Comparison of ENCODE assay signal across 8 cellular contexts in genomic region chr9:109499631-109500120, GRCh38. TPM values are rescaled to one million over a fixed set of nuclear protein-coding genes. Genes with fewer than 3 reads are reported as not detected.
DNase-seq lines count a peak whose midpoint lies in the region; ATAC-seq and TF ChIP-seq lines count a peak whose summit lies in the region.

No MANE protein-coding gene starts in this region.

- POLR2A ChIA-PET in OCI-LY7 (lab: Charles Lee) = interaction anchor here (0.6 to 0.7 kb wide), 2 partner anchors 9 to 178 kb away, joined by 3 to 4 read pairs; no protein-coding TSS in a partner anchor

- WGBS in prostate gland = 3% methylated on average over 39 of the region's 48 CpGs

- H3K9me2 ChIP-seq in OCI-LY7 (ENCODE audit: insufficient read depth, low read length) = no peaks in the 10 kb centered on the region

- H3K36me3 ChIP-seq in SJCRH30 (no peaks in the 10 kb centered on the region), prostate gland (no peaks in the 10 kb centered on the region), OCI-LY7 (ENCODE audit: insufficient read depth, low read length) (no peaks in the 10 kb centered on the region)

- H3K27ac ChIP-seq in SJCRH30 (no peak overlapping the region), prostate gland (peak overlapping the region; percentile 51 to 54), OCI-LY7 (ENCODE audit: low read depth, low read length, poor library complexity, severe bottlenecking) (no peak overlapping the region)

- TF ChIP-seq POLR2A in prostate gland (IDR thresholded peaks at IDR 0.05) = peak; percentile 42

- no peaks in the 10 kb centered on the region for H4K20me1 ChIP-seq in OCI-LY7 (ENCODE audit: insufficient read depth, low read length)

- no TSS peak for BruUV-seq in OCI-LY7 (replicated peaks; lab: Mats Ljungman, UMichigan)

- CTCF ChIA-PET in OCI-LY7 (lab: Charles Lee; ENCODE audit: unreplicated experiment) = no interaction called here

- H3K79me2 ChIP-seq in OCI-LY7 (ENCODE audit: insufficient read depth, low read depth, low read length) = no peaks in the 10 kb centered on the region

- TF ChIP-seq CTCF in prostate gland (IDR thresholded peaks at IDR 0.05) (no peak), OCI-LY7 (conservative IDR thresholded peaks at IDR 0.05; ENCODE audit: low read length) (no peak)

- H3K9me3 ChIP-seq in SJCRH30 (replicated peaks) (no peaks in the 10 kb centered on the region), prostate gland (no peaks in the 10 kb centered on the region), OCI-LY7 (ENCODE audit: low read length) (no peaks in the 10 kb centered on the region)

- intact Hi-C loops in Right ventricle myocardium superior (cut with DNase I) = no loop called here
- intact Hi-C loops in prostate gland (cut with DNase I) = no loop called here
- intact Hi-C loops in OCI-LY7 (cut with micrococcal nuclease; ENCODE audit: unreplicated experiment) = no loop called here

- H3K4me1 ChIP-seq in SJCRH30 (peaks cover 9% of the 10 kb centered on the region), prostate gland (replicated peaks) (no peaks in the 10 kb centered on the region), OCI-LY7 (ENCODE audit: insufficient read depth, low read length, poor library complexity, severe bottlenecking) (no peaks in the 10 kb centered on the region)

- peak; percentile 77 for DNase-seq in ELF-1 (ENCODE audit: low read depth, low spot score)
- DNase-seq in SJCRH30 = peak; percentile 89 to 90
- DNase-seq in Right ventricle myocardium superior = peak; percentile 79
- peak; percentile 65 for DNase-seq in prostate gland (ENCODE audit: low spot score)
- no peak for DNase-seq in OCI-LY7 (ENCODE audit: low spot score)
- no peak for DNase-seq in RKO (ENCODE audit: low spot score)
- DNase-seq in NCI-H1092 treated with DMSO at 0.1 percent for 48 hours (lab: John Stamatoyannopoulos, UW) = no peak

- peak overlapping the region; percentile 56 for H3K4me3 ChIP-seq in SJCRH30
- H3K4me3 ChIP-seq in prostate gland = peak overlapping the region; percentile 29 to 34
- no peak overlapping the region for H3K4me3 ChIP-seq in OCI-LY7 (ENCODE audit: low read depth, low read length, poor library complexity, severe bottlenecking)

- ATAC-seq in Right ventricle myocardium superior (ENCODE audit: poor library complexity) (peak; percentile 94), GM18868 (IDR thresholded peaks at IDR 0.05; ENCODE audit: unreplicated experiment) (no peak)

- no peak overlapping the region for H2AFZ ChIP-seq in OCI-LY7 (ENCODE audit: low read length)

- no peak overlapping the region for H3K4me2 ChIP-seq in OCI-LY7 (ENCODE audit: low read length)

- H3K27me3 ChIP-seq in SJCRH30 (peaks cover 4% of the 10 kb centered on the region; the same call in 1 of the 2 replicates), prostate gland (replicated peaks; ENCODE audit: insufficient read depth) (no peaks in the 10 kb centered on the region)

RNA-seq across cellular contexts. Expression of gene PTPN3, which starts 1.6 kb away (rescaled TPM):
- 6.3 and 8.1 TPM in 2 replicates for total RNA-seq in SJCRH30 (2014; rRNA removed; shearing (Covaris generic))
- total RNA-seq in Right ventricle myocardium superior (38.6 TPM), prostate gland (10 to 100 TPM; 11.0 to 16.3 TPM), OCI-LY7 (2022) (not detected in 2 replicates)
- 0.03 TPM in 1 of 2 replicates, not detected in the other for total RNA-seq in OCI-LY7 (2014; rRNA removed; shearing (Covaris generic))

Comparison
In these comparisons a context has a peak if more than half of its experiments do, and no peak if none do; other contexts are left out.
1. DNase-seq: peak in ELF-1 (single experiment), SJCRH30 (2 of 2), Right ventricle myocardium superior (single experiment) and prostate gland (single experiment); none in OCI-LY7 (single experiment), RKO (single experiment) and NCI-H1092 treated with DMSO at 0.1 percent for 48 hours (single experiment).
2. H3K27ac ChIP-seq: peak in prostate gland (2 of 2); none in SJCRH30 (single experiment) and OCI-LY7 (single experiment).